ENCODE assay signal across 1 cellular context in genomic region chr9:127712851-127713250, GRCh38.
TF ChIP-seq lines count a peak whose summit lies in the region.

No MANE protein-coding gene starts in this region.

TF ChIP-seq in K562, 482 proteins besides CTCF, POLR2A, EP300 and RAD21:
- TF ChIP-seq HDGF (IDR thresholded peaks at IDR 0.05) (no peak), ZNF143 (CRISPR knock-in tag; IDR thresholded peaks at IDR 0.05) (0 out of 2 replicates have a peak, but pooled peaks have one; percentile 8), USF1 (CRISPR knock-in tag; IDR thresholded peaks at IDR 0.05) (peak; percentile 30; the same call in 1 of the 2 replicates), DLX4 (CRISPR knock-in tag; IDR thresholded peaks at IDR 0.05) (no peak)
